In the genomic region with DNA sequence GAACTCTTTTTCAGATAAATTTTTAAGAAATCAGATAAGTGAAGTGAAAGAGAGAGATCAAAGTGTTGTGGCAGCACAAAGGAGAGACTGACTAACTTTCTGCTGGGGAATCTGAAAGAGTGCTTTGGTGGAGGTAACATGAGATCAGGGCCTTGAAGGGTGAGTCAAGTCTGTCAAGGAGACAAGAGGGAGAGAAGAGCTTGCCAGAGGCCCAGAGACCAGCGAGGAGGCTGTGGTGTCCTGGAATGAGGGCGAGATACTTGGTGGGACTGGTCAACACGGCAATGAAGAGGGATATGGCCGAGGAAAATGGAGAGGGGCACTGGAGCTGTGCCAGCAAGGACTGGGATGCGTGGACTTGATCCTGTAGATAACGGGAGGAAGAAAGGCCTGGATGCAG, we compare ENCODE assay signal across 13 cellular contexts. TPM values are rescaled to one million over a fixed set of nuclear protein-coding genes. Genes with fewer than 3 reads are reported as not detected.
DNase-seq lines count a peak whose midpoint lies in the region; ATAC-seq and TF ChIP-seq lines count a peak whose summit lies in the region.
"Had no signal": no experiment of that assay in that cellular context is flagged by ENCODE, and none has a peak within 500 bp of the region (broad histone marks: within the 10 kb centered on the region; RNA-seq: fewer than 3 reads in every experiment).

No MANE protein-coding gene starts in this region.

- H3K27ac Mint-ChIP-seq in activated T-helper 17 cell treated with anti-CD3 and anti-CD28 coated beads, Interleukin-2, amount 50 U/mL, for 72 hours = peak overlapping the region; percentile 77
- H3K27ac Mint-ChIP-seq in naive thymus-derived CD4-positive, alpha-beta T cell = peak overlapping the region; percentile 43 to 86 (median 74)
- H3K27ac Mint-ChIP-seq: CD8-positive, alpha-beta T cell had no signal

- H4K20me1 ChIP-seq in IMR-90 (ENCODE audit: insufficient read depth, low read length) = 0 out of 2 replicates have a peak, but pooled peaks cover 1% of the 10 kb centered on the region

- peaks cover 97% of the 10 kb centered on the region for H3K36me3 Mint-ChIP-seq in activated T-helper 17 cell treated with anti-CD3 and anti-CD28 coated beads, Interleukin-2, amount 50 U/mL, for 72 hours (ENCODE audit: low read depth)
- H3K36me3 Mint-ChIP-seq in naive thymus-derived CD4-positive, alpha-beta T cell = peaks cover 15 to 51% (median 44%) of the 10 kb centered on the region in 5 donors

- H3K4me2 ChIP-seq in IMR-90 (ENCODE audit: low read depth, low read length) = no peak overlapping the region

- H2BK20ac ChIP-seq in IMR-90 (ENCODE audit: low read depth, low read length) = no peak overlapping the region

- no peak for TF ChIP-seq RAD21 in IMR-90 (IDR thresholded peaks at IDR 0.05; ENCODE audit: low read length)

- no peak for TF ChIP-seq POLR2A in IMR-90 (IDR thresholded peaks at IDR 0.05; ENCODE audit: low read depth, low read length)

- H3K9me3 ChIP-seq in IMR-90 (ENCODE audit: control insufficient read depth, insufficient read depth, low read length) = no peaks in the 10 kb centered on the region
- H3K9me3 ChIP-seq in naive thymus-derived CD4-positive, alpha-beta T cell (ENCODE audit: control insufficient read depth in 2 of 3, low read length in 3 of 3) = no peaks in the 10 kb centered on the region
- H3K9me3 ChIP-seq in BE2C = no peaks in the 10 kb centered on the region
- H3K9me3 ChIP-seq: upper lobe of left lung had no signal

- peaks cover 9% of the 10 kb centered on the region for H3K4me1 ChIP-seq in IMR-90 (ENCODE audit: control insufficient read depth, insufficient read depth, low read length)
- peaks cover 17 to 25% of the 10 kb centered on the region in 2 donors for H3K4me1 ChIP-seq in naive thymus-derived CD4-positive, alpha-beta T cell (ENCODE audit: control insufficient read depth in 2 of 2, insufficient read depth in 2 of 2, low read length in 2 of 2)
- peaks cover 3% of the 10 kb centered on the region; the same call in 1 of the 2 replicates for H3K4me1 ChIP-seq in BE2C

- H3K23ac ChIP-seq in IMR-90 (ENCODE audit: low read depth, low read length) = no peak overlapping the region

- CTCF ChIA-PET in IMR-90 (lab: Yijun Ruan, JAX) = no interaction called here
- CTCF ChIA-PET in naive thymus-derived CD4-positive, alpha-beta T cell (lab: Charles Lee) = no interaction called here

- H3K27me3 Mint-ChIP-seq in activated T-helper 17 cell treated with anti-CD3 and anti-CD28 coated beads, Interleukin-2, amount 50 U/mL, for 72 hours = no peaks in the 10 kb centered on the region
- no peaks in the 10 kb centered on the region for H3K27me3 Mint-ChIP-seq in naive thymus-derived CD4-positive, alpha-beta T cell

- H3K4me1 Mint-ChIP-seq in activated T-helper 17 cell treated with anti-CD3 and anti-CD28 coated beads, Interleukin-2, amount 50 U/mL, for 72 hours = peaks cover 32% of the 10 kb centered on the region
- H3K4me1 Mint-ChIP-seq in naive thymus-derived CD4-positive, alpha-beta T cell = peaks cover 24 to 56% (median 49%) of the 10 kb centered on the region in 7 donors

- H3K27ac ChIP-seq in IMR-90 (ENCODE audit: insufficient read depth, low read length) = no peak overlapping the region
- H3K27ac ChIP-seq in naive thymus-derived CD4-positive, alpha-beta T cell (ENCODE audit: low read depth, low read length) = peak overlapping the region; percentile 42
- H3K27ac ChIP-seq: upper lobe of left lung had no signal

- no peak overlapping the region for H4K91ac ChIP-seq in IMR-90 (ENCODE audit: insufficient read depth, low read depth, low read length)

- H3K4ac ChIP-seq in IMR-90 (ENCODE audit: low read depth, low read length) = no peak overlapping the region

- H3K27me3 ChIP-seq in IMR-90 (ENCODE audit: control insufficient read depth, insufficient read depth, low read length) (no peaks in the 10 kb centered on the region), BE2C (no peaks in the 10 kb centered on the region)
- H3K27me3 ChIP-seq in naive thymus-derived CD4-positive, alpha-beta T cell (ENCODE audit: control insufficient read depth in 2 of 2, insufficient read depth in 2 of 2, low read length in 2 of 2) = no peaks in the 10 kb centered on the region
- H3K27me3 ChIP-seq: upper lobe of left lung had no signal

- H2AK5ac ChIP-seq in IMR-90 (ENCODE audit: low read depth, low read length) = no peak overlapping the region

- no peaks in the 10 kb centered on the region for H3K9me3 Mint-ChIP-seq in activated T-helper 17 cell treated with anti-CD3 and anti-CD28 coated beads, Interleukin-2, amount 50 U/mL, for 72 hours
- no peaks in the 10 kb centered on the region for H3K9me3 Mint-ChIP-seq in naive thymus-derived CD4-positive, alpha-beta T cell
- H3K9me3 Mint-ChIP-seq: CD8-positive, alpha-beta T cell had no signal

- H3K4me3 Mint-ChIP-seq in activated T-helper 17 cell treated with anti-CD3 and anti-CD28 coated beads, Interleukin-2, amount 50 U/mL, for 72 hours = peak overlapping the region; percentile 62
- H3K4me3 Mint-ChIP-seq in naive thymus-derived CD4-positive, alpha-beta T cell = peak overlapping the region in 9 of 10 donors; percentile 2 to 71 (median 47)
- H3K4me3 Mint-ChIP-seq: CD8-positive, alpha-beta T cell had no signal

- no TSS peak for BruUV-seq in IMR-90 (replicated peaks; lab: Mats Ljungman, UMichigan)

- POLR2A ChIA-PET in IMR-90 (lab: Charles Lee; ENCODE audit: unreplicated experiment) = no interaction called here
- POLR2A ChIA-PET in naive thymus-derived CD4-positive, alpha-beta T cell (lab: Charles Lee) = interaction anchor here (0.7 kb wide), 2 partner anchors 19 to 21 kb away, joined by 3 to 4 read pairs; no protein-coding TSS in a partner anchor

- DNase-seq in activated CD4-positive, CD25-positive, alpha-beta regulatory T cell treated with anti-CD3 and anti-CD28 coated beads, Interleukin-2, amount 50 U/mL, for 72 hours = no peak
- DNase-seq in IMR-90 (peak; percentile 55), BE2C (no peak)
- no peak for DNase-seq in naive thymus-derived CD4-positive, alpha-beta T cell
- DNase-seq: 8988T; CD8-positive, alpha-beta T cell; hippocampal formation; left colon; upper lobe of left lung had no signal

- H3K79me1 ChIP-seq in IMR-90 (ENCODE audit: low read depth in 1 of 2, low read length in 2 of 2) = peaks cover 26 to 29% of the 10 kb centered on the region in 2 experiments

- no peak overlapping the region for H2BK5ac ChIP-seq in IMR-90 (ENCODE audit: low read depth, low read length, poor library complexity, severe bottlenecking)

- dilution Hi-C loops in IMR-90 (cut with HindIII; ENCODE audit: low sequenced_read_pairs, unreplicated experiment) = no loop called here

- H3K9me1 ChIP-seq in IMR-90 (ENCODE audit: insufficient read depth, low read length) = peaks cover 15% of the 10 kb centered on the region

- no peak overlapping the region for H3K14ac ChIP-seq in IMR-90 (replicated peaks; ENCODE audit: low read depth, low read length)

- no peak overlapping the region for H2AFZ ChIP-seq in IMR-90 (replicated peaks; ENCODE audit: low read length, poor library complexity)

- intact Hi-C loops in IMR-90 (cut with micrococcal nuclease) = no loop called here
- intact Hi-C loops in naive thymus-derived CD4-positive, alpha-beta T cell (cut with micrococcal nuclease) = no loop called here

- H2AK9ac ChIP-seq in IMR-90 (replicated peaks; ENCODE audit: low read depth, low read length, poor library complexity) = peak overlapping the region; percentile 55

- H3K4me3 ChIP-seq in IMR-90 (ENCODE audit: insufficient read depth, low read depth, low read length) (no peak overlapping the region), BE2C (ENCODE audit: low read depth, low read length) (no peak overlapping the region)
- H3K4me3 ChIP-seq in naive thymus-derived CD4-positive, alpha-beta T cell (ENCODE audit: low read length) = no peak overlapping the region
- H3K4me3 ChIP-seq: upper lobe of left lung had no signal

- no peak overlapping the region for H4K8ac ChIP-seq in IMR-90 (ENCODE audit: low read depth in 2 of 2, low read length in 2 of 2)

- no peak overlapping the region for H3K56ac ChIP-seq in IMR-90 (ENCODE audit: extremely low read depth, insufficient read depth, low read length)

- no peak overlapping the region for H3K9ac ChIP-seq in IMR-90 (ENCODE audit: low read depth, low read length)

- in situ Hi-C loops in IMR-90 (cut with MboI; ENCODE audit: low sequenced_read_pairs) = no loop called here

- no peak overlapping the region for H2BK15ac ChIP-seq in IMR-90 (ENCODE audit: low read depth, low read length)

- no peak overlapping the region for H3K18ac ChIP-seq in IMR-90 (ENCODE audit: low read depth, low read length)

- peak; percentile 63 for ATAC-seq in activated CD4-positive, CD25-positive, alpha-beta regulatory T cell treated with anti-CD3 and anti-CD28 coated beads, Interleukin-2, amount 50 U/mL, for 24 hours
- ATAC-seq in IMR-90 (ENCODE audit: low read depth) (no peak), HG03139 (IDR thresholded peaks at IDR 0.05; ENCODE audit: unreplicated experiment) (no peak), HG02870 (IDR thresholded peaks at IDR 0.05; ENCODE audit: unreplicated experiment) (no peak)
- ATAC-seq in activated T-helper 17 cell treated with anti-CD3 and anti-CD28 coated beads, Interleukin-2, amount 50 U/mL, for 72 hours (replicated peaks) = peak; percentile 53
- no peak for ATAC-seq in naive thymus-derived CD4-positive, alpha-beta T cell
- ATAC-seq: CD8-positive, alpha-beta T cell; left colon had no signal

- peaks cover 45% of the 10 kb centered on the region for H3K36me3 ChIP-seq in IMR-90 (ENCODE audit: control insufficient read depth, insufficient read depth, low read length)
- peaks cover 0 to 62% (median 11%) of the 10 kb centered on the region in 3 experiments for H3K36me3 ChIP-seq in naive thymus-derived CD4-positive, alpha-beta T cell (ENCODE audit: control insufficient read depth in 2 of 3, insufficient read depth in 3 of 3, low read length in 3 of 3)
- no peaks in the 10 kb centered on the region for H3K36me3 ChIP-seq in BE2C

- TF ChIP-seq CTCF in IMR-90 (conservative IDR thresholded peaks at IDR 0.05; ENCODE audit: low read depth, low read length) = no peak
- no peak for TF ChIP-seq CTCF in BE2C (IDR thresholded peaks at IDR 0.05; ENCODE audit: low read depth, low read length)

- no peak overlapping the region for H4K5ac ChIP-seq in IMR-90 (ENCODE audit: low read depth, low read length)

- WGBS in IMR-90 (ENCODE audit: extremely low coverage in 2 of 2, insufficient read length in 1 of 2), 2 experiments = 90% methylated on average over 3 of the region's 6 CpGs; no CpG with 5 or more reads in 1 of the 2 experiments

- H2BK120ac ChIP-seq in IMR-90 (ENCODE audit: low read depth, low read length) = no peak overlapping the region

RNA-seq across cellular contexts. Expression of a gene that starts 4.6 kb away (rescaled TPM):
- 69.7 and 83.0 TPM in 2 replicates for total RNA-seq in IMR-90 (2012; rRNA removed)
- 68.0 and 69.7 TPM in 2 replicates for polyA plus RNA-seq in IMR-90 (2012; rRNA removed)
- 67.8 and 79.3 TPM in 2 replicates for polyA plus RNA-seq in IMR-90 (2012; cell fraction: cytosol; rRNA removed)
- 37.7 and 38.4 TPM in 2 replicates for polyA plus RNA-seq in IMR-90 (2012; cell fraction: nucleus; rRNA removed; ENCODE audit: low replicate concordance)
- total RNA-seq in activated T-helper 17 cell treated with anti-CD3 and anti-CD28 coated beads, Interleukin-2, amount 50 U/mL, for 72 hours = 10 to 100 TPM; 77.8 to 81.9 TPM
- total RNA-seq in naive thymus-derived CD4-positive, alpha-beta T cell = 10 to 100 TPM; 31.6 to 67.4 (median 36.8) TPM
- 10 to 100 TPM; 44.3 to 69.5 TPM for polyA plus RNA-seq in naive thymus-derived CD4-positive, alpha-beta T cell
- polyA plus RNA-seq in BE2C (2012; ENCODE audit: insufficient read depth, insufficient read length, low read depth) = 25.9 TPM

RNA-seq across cellular contexts. Expression of a gene that starts 5.2 kb away (rescaled TPM):
- 383 and 405 TPM in 2 replicates for total RNA-seq in IMR-90 (2012; rRNA removed)
- 160 and 188 TPM in 2 replicates for polyA plus RNA-seq in IMR-90 (2012; rRNA removed)
- polyA plus RNA-seq in IMR-90 (2012; cell fraction: cytosol; rRNA removed) = 123 and 177 TPM in 2 replicates
- 64.3 and 102 TPM in 2 replicates for polyA plus RNA-seq in IMR-90 (2012; cell fraction: nucleus; rRNA removed; ENCODE audit: low replicate concordance)
- total RNA-seq in activated T-helper 17 cell treated with anti-CD3 and anti-CD28 coated beads, Interleukin-2, amount 50 U/mL, for 72 hours = 100 to 1,000 TPM; 159 to 291 TPM
- total RNA-seq in naive thymus-derived CD4-positive, alpha-beta T cell = 100 to 1,000 TPM; 128 to 273 (median 129) TPM
- polyA plus RNA-seq in naive thymus-derived CD4-positive, alpha-beta T cell = 100 to 1,000 TPM; 205 to 212 TPM
- 102 TPM for polyA plus RNA-seq in BE2C (2012; ENCODE audit: insufficient read depth, insufficient read length, low read depth)

RNA-seq across cellular contexts. Expression of a gene that starts 18.0 kb away (rescaled TPM):
- total RNA-seq in IMR-90 (2012; rRNA removed) = 28.9 and 33.3 TPM in 2 replicates
- 36.4 and 41.2 TPM in 2 replicates for polyA plus RNA-seq in IMR-90 (2012; rRNA removed)
- 41.3 and 45.9 TPM in 2 replicates for polyA plus RNA-seq in IMR-90 (2012; cell fraction: cytosol; rRNA removed)
- 22.2 and 41.7 TPM in 2 replicates for polyA plus RNA-seq in IMR-90 (2012; cell fraction: nucleus; rRNA removed; ENCODE audit: low replicate concordance)
- total RNA-seq in activated T-helper 17 cell treated with anti-CD3 and anti-CD28 coated beads, Interleukin-2, amount 50 U/mL, for 72 hours = 10 to 100 TPM; 23.9 to 75.4 TPM
- 10 to 100 TPM in 2 of 5 experiments, 1 to 10 TPM in 3; 2.1 to 36.3 (median 2.5) TPM for total RNA-seq in naive thymus-derived CD4-positive, alpha-beta T cell
- 1 to 10 TPM in 1 of 2 donors, under 1 TPM in 1; 0.85 to 2.1 TPM for polyA plus RNA-seq in naive thymus-derived CD4-positive, alpha-beta T cell
- polyA plus RNA-seq in BE2C (2012; ENCODE audit: insufficient read depth, insufficient read length, low read depth) = 6.0 TPM
- total RNA-seq: CD8-positive, alpha-beta T cell had no signal

RNA-seq across cellular contexts. Expression of a gene that starts 22.3 kb away (rescaled TPM):
- total RNA-seq in IMR-90 (2012; rRNA removed) = 5.8 and 6.8 TPM in 2 replicates
- 37.4 and 43.4 TPM in 2 replicates for polyA plus RNA-seq in IMR-90 (2012; rRNA removed)
- 11.2 TPM in 2 replicates for polyA plus RNA-seq in IMR-90 (2012; cell fraction: cytosol; rRNA removed)
- 411 and 417 TPM in 2 replicates for polyA plus RNA-seq in IMR-90 (2012; cell fraction: nucleus; rRNA removed; ENCODE audit: low replicate concordance)
- 100 to 1,000 TPM in 1 of 2 donors, 10 to 100 TPM in 1; 55.9 to 123 TPM for total RNA-seq in activated T-helper 17 cell treated with anti-CD3 and anti-CD28 coated beads, Interleukin-2, amount 50 U/mL, for 72 hours
- 100 to 1,000 TPM in 1 of 5 experiments, 10 to 100 TPM in 4; 54.9 to 106 (median 68.0) TPM for total RNA-seq in naive thymus-derived CD4-positive, alpha-beta T cell
- polyA plus RNA-seq in naive thymus-derived CD4-positive, alpha-beta T cell = 1 to 10 TPM; 2.5 to 3.3 TPM
- polyA plus RNA-seq in BE2C (2012; ENCODE audit: insufficient read depth, insufficient read length, low read depth) = 10.7 TPM

RNA-seq across cellular contexts. Expression of a gene that starts 38.0 kb away (rescaled TPM):
- 14.9 and 15.8 TPM in 2 replicates for total RNA-seq in IMR-90 (2012; rRNA removed)
- polyA plus RNA-seq in IMR-90 (2012; rRNA removed) = 25.6 and 28.2 TPM in 2 replicates
- 24.6 and 29.1 TPM in 2 replicates for polyA plus RNA-seq in IMR-90 (2012; cell fraction: cytosol; rRNA removed)
- 30.2 and 34.3 TPM in 2 replicates for polyA plus RNA-seq in IMR-90 (2012; cell fraction: nucleus; rRNA removed; ENCODE audit: low replicate concordance)
- total RNA-seq in activated T-helper 17 cell treated with anti-CD3 and anti-CD28 coated beads, Interleukin-2, amount 50 U/mL, for 72 hours = 10 to 100 TPM; 37.4 to 52.3 TPM
- 10 to 100 TPM; 18.8 to 42.9 (median 31.6) TPM for total RNA-seq in naive thymus-derived CD4-positive, alpha-beta T cell
- polyA plus RNA-seq in naive thymus-derived CD4-positive, alpha-beta T cell = 10 to 100 TPM; 18.4 to 26.8 TPM
- 18.1 TPM for polyA plus RNA-seq in BE2C (2012; ENCODE audit: insufficient read depth, insufficient read length, low read depth)

Comparison
In these comparisons a context has a peak if more than half of its experiments do, and no peak if none do; other contexts are left out.
1. ATAC-seq: peak in activated CD4-positive, CD25-positive, alpha-beta regulatory T cell treated with anti-CD3 and anti-CD28 coated beads, Interleukin-2, amount 50 U/mL, for 24 hours (2 of 2) and activated T-helper 17 cell treated with anti-CD3 and anti-CD28 coated beads, Interleukin-2, amount 50 U/mL, for 72 hours (single experiment); none in IMR-90 (single experiment), naive thymus-derived CD4-positive, alpha-beta T cell (single experiment), HG03139 (single experiment) and HG02870 (single experiment).